Comparison of ENCODE assay signal across 9 cellular contexts in genomic region chr20:54650201-54650722, GRCh38.
"Had no signal": no experiment of that assay in that cellular context is flagged by ENCODE, and none has a peak within 500 bp of the region (broad histone marks: within the 10 kb centered on the region; RNA-seq: fewer than 3 reads in every experiment).

No MANE protein-coding gene starts in this region.

- H3K9me3 Mint-ChIP-seq: activated T-helper 17 cell treated with anti-CD3 and anti-CD28 coated beads, Interleukin-2, amount 50 U/mL, for 72 hours; central memory CD8-positive, alpha-beta T cell; naive B cell; stimulated activated naive CD8-positive, alpha-beta T cell treated with anti-CD3 and anti-CD28 coated beads, Interleukin-15, Interleukin-2, amounts not matched to agents 100 ng/mL and 50 ng/mL, for 24 hours had no signal

- H3K27me3 ChIP-seq: adrenal gland, upper lobe of left lung had no signal

- H3K4me1 Mint-ChIP-seq: activated T-helper 17 cell treated with anti-CD3 and anti-CD28 coated beads, Interleukin-2, amount 50 U/mL, for 72 hours; central memory CD8-positive, alpha-beta T cell; naive B cell had no signal

- H3K4me3 Mint-ChIP-seq: activated T-helper 17 cell treated with anti-CD3 and anti-CD28 coated beads, Interleukin-2, amount 50 U/mL, for 72 hours; central memory CD8-positive, alpha-beta T cell; naive B cell; stimulated activated naive CD8-positive, alpha-beta T cell treated with anti-CD3 and anti-CD28 coated beads, Interleukin-15, Interleukin-2, amounts not matched to agents 100 ng/mL and 50 ng/mL, for 24 hours had no signal

- H3K36me3 ChIP-seq: adrenal gland, neutrophil, upper lobe of left lung had no signal

- DNase-seq: mammary epithelial cell, naive B cell had no signal

- H3K27ac ChIP-seq: adrenal gland, neutrophil, upper lobe of left lung had no signal

- H3K4me3 ChIP-seq: adrenal gland, smooth muscle cell, upper lobe of left lung had no signal

- H3K36me3 Mint-ChIP-seq: naive B cell had no signal

- H3K4me1 ChIP-seq: upper lobe of left lung had no signal

- H3K27ac Mint-ChIP-seq: activated T-helper 17 cell treated with anti-CD3 and anti-CD28 coated beads, Interleukin-2, amount 50 U/mL, for 72 hours; naive B cell; stimulated activated naive CD8-positive, alpha-beta T cell treated with anti-CD3 and anti-CD28 coated beads, Interleukin-15, Interleukin-2, amounts not matched to agents 100 ng/mL and 50 ng/mL, for 24 hours had no signal

- H3K9me3 ChIP-seq: adrenal gland, neutrophil, upper lobe of left lung had no signal
